In genomic region chr6:10749734-10750133, GRCh38 we compare ENCODE assay signal across 1 cellular context.
TF ChIP-seq lines count a peak whose summit lies in the region.

No MANE protein-coding gene starts in this region.

TF ChIP-seq in A549, 52 proteins besides CTCF, POLR2A, EP300 and RAD21 (continued from another document):
- TF ChIP-seq MAFK (IDR thresholded peaks at IDR 0.05; ENCODE audit: partially characterized antibody): no peak
- no peak for TF ChIP-seq BCL3 (IDR thresholded peaks at IDR 0.05)
- TF ChIP-seq JUNB (IDR thresholded peaks at IDR 0.05): no peak
- no peak for TF ChIP-seq EHMT2 (IDR thresholded peaks at IDR 0.05; ENCODE audit: low read depth)
- TF ChIP-seq EHF (CRISPR knock-in tag; IDR thresholded peaks at IDR 0.05): no peak
- no peak for TF ChIP-seq CBX8 (IDR thresholded peaks at IDR 0.05)
- TF ChIP-seq POLR2AphosphoS2 (conservative IDR thresholded peaks at IDR 0.05; ENCODE audit: low read length): no peak
- TF ChIP-seq ZSCAN20 (CRISPR knock-in tag; IDR thresholded peaks at IDR 0.05): no peak
- TF ChIP-seq ELK1 (IDR thresholded peaks at IDR 0.05; ENCODE audit: low read depth, low read length): no peak
- TF ChIP-seq HOXB5 (CRISPR knock-in tag; IDR thresholded peaks at IDR 0.05): no peak
- TF ChIP-seq NPAS2 (CRISPR knock-in tag; IDR thresholded peaks at IDR 0.05; ENCODE audit: borderline replicate concordance): no peak
- TF ChIP-seq ZC3H11A (IDR thresholded peaks at IDR 0.05): no peak
- no peak for TF ChIP-seq HES2 (IDR thresholded peaks at IDR 0.05)
- TF ChIP-seq JUN (IDR thresholded peaks at IDR 0.05): no peak
- TF ChIP-seq MAZ (IDR thresholded peaks at IDR 0.05; ENCODE audit: borderline replicate concordance, low read depth, low read length): no peak
- no peak for TF ChIP-seq ZFP36 (IDR thresholded peaks at IDR 0.05; ENCODE audit: borderline replicate concordance, partially characterized antibody)
- no peak for TF ChIP-seq RNF2 (IDR thresholded peaks at IDR 0.05; ENCODE audit: borderline replicate concordance, low read depth)
